Comparison of ENCODE assay signal across 20 cellular contexts in genomic region chr17:82219083-82219482, GRCh38. TPM values are rescaled to one million over a fixed set of nuclear protein-coding genes. Genes with fewer than 3 reads are reported as not detected.
A peak's percentile ranks its signal among the peaks of the same experiment; 100 is the strongest.
DNase-seq lines count a peak whose midpoint lies in the region; ATAC-seq, FAIRE-seq and TF ChIP-seq lines count a peak whose summit lies in the region.
"Had no signal": no experiment of that assay in that cellular context is flagged by ENCODE, and none has a peak within 500 bp of the region (broad histone marks: within the 10 kb centered on the region; RNA-seq: fewer than 3 reads in every experiment).

No MANE protein-coding gene starts in this region.

- H4K5ac ChIP-seq in H9 (ENCODE audit: insufficient read length, low read depth, low read length) (no peak overlapping the region), IMR-90 (ENCODE audit: low read depth, low read length) (peak overlapping the region; percentile 88)

- no peaks in the 10 kb centered on the region for H3K9me2 ChIP-seq in GM23248 (ENCODE audit: insufficient read depth)

- H3K23me2 ChIP-seq in H9 (ENCODE audit: insufficient read length, low read depth, low read length, poor library complexity, severe bottlenecking): no peaks in the 10 kb centered on the region

- H2AK5ac ChIP-seq in H9 (ENCODE audit: insufficient read length, low read length): no peak overlapping the region
- H2AK5ac ChIP-seq in IMR-90 (ENCODE audit: low read depth, low read length): peak overlapping the region; percentile 100

- no peaks in the 10 kb centered on the region; a peak in 1 of 7 replicates for H3K36me3 Mint-ChIP-seq in H9 (ENCODE audit: insufficient read depth in 1 of 3, low read depth in 3 of 3)
- H3K36me3 Mint-ChIP-seq: CD4-positive, alpha-beta memory T cell had no signal

- H4K8ac ChIP-seq in H9 (replicated peaks; ENCODE audit: insufficient read length, low read depth, low read length): no peak overlapping the region
- peak overlapping the region; percentile 73 to 98; a peak in 2 of 4 replicates for H4K8ac ChIP-seq in IMR-90 (ENCODE audit: low read depth in 2 of 2, low read length in 2 of 2)

- H2BK120ac ChIP-seq in H9 (ENCODE audit: low read depth, low read length, poor library complexity, severe bottlenecking): no peak overlapping the region
- peak overlapping the region; percentile 96 for H2BK120ac ChIP-seq in IMR-90 (ENCODE audit: low read depth, low read length)

- no peak overlapping the region for H3T11ph ChIP-seq in H9 (ENCODE audit: low read length)

- dilution Hi-C loops in IMR-90 (cut with HindIII; ENCODE audit: low sequenced_read_pairs, unreplicated experiment): no loop called here

- CTCF ChIA-PET in IMR-90 (lab: Yijun Ruan, JAX): no interaction called here

- H3K36me3 ChIP-seq in IMR-90 (ENCODE audit: control insufficient read depth, insufficient read depth, low read length) (no peaks in the 10 kb centered on the region), kidney (ENCODE audit: control insufficient read depth in 1 of 2, insufficient read depth in 2 of 2, low read length in 2 of 2) (no peaks in the 10 kb centered on the region), smooth muscle cell (ENCODE audit: low read depth) (no peaks in the 10 kb centered on the region), GM23248 (ENCODE audit: low read depth) (no peaks in the 10 kb centered on the region)
- H3K36me3 ChIP-seq: BE2C, HAP-1 had no signal

- peaks cover 33% of the 10 kb centered on the region for H3K9me1 ChIP-seq in IMR-90 (ENCODE audit: insufficient read depth, low read length)

- H3K14ac ChIP-seq in H9 (ENCODE audit: insufficient read depth, low read length): no peak overlapping the region
- peak overlapping the region; percentile 93 for H3K14ac ChIP-seq in IMR-90 (replicated peaks; ENCODE audit: low read depth, low read length)

- in situ Hi-C loops in IMR-90 (cut with MboI; ENCODE audit: low sequenced_read_pairs): no loop called here
- in situ Hi-C loops in GM23248 (cut with MboI): no loop called here

- no peak overlapping the region for H3K27ac Mint-ChIP-seq in H9

- H3K23ac ChIP-seq in H9 (ENCODE audit: insufficient read length, low read depth, low read length) (no peak overlapping the region), IMR-90 (ENCODE audit: low read depth, low read length) (no peak overlapping the region)

- intact Hi-C loops in IMR-90 (cut with micrococcal nuclease) (no loop called here), kidney (cut with DNase I) (no loop called here)

- H3K79me1 ChIP-seq in H9 (ENCODE audit: insufficient read depth, low read depth, low read length, poor library complexity, severe bottlenecking): no peaks in the 10 kb centered on the region
- peaks cover 18 to 70% of the 10 kb centered on the region in 2 experiments; a peak in 3 of 4 replicates for H3K79me1 ChIP-seq in IMR-90 (ENCODE audit: low read depth in 1 of 2, low read length in 2 of 2)

- no peaks in the 10 kb centered on the region for H3K79me2 ChIP-seq in H9 (ENCODE audit: insufficient read depth, low read length)
- peaks cover 11% of the 10 kb centered on the region for H3K79me2 ChIP-seq in smooth muscle cell (ENCODE audit: low read depth)
- H3K79me2 ChIP-seq in GM23248 (ENCODE audit: insufficient read depth): peaks cover 3% of the 10 kb centered on the region; the same call in 1 of the 2 replicates

- no peak for TF ChIP-seq RAD21 in IMR-90 (IDR thresholded peaks at IDR 0.05; ENCODE audit: low read length)

- H3K27ac ChIP-seq in H9 (ENCODE audit: insufficient read length, low read depth, low read length) (no peak overlapping the region), IMR-90 (ENCODE audit: insufficient read depth, low read length) (peak overlapping the region; percentile 87), kidney (ENCODE audit: low read depth in 2 of 2, low read length in 2 of 2) (no peak overlapping the region), smooth muscle cell (ENCODE audit: low read depth) (no peak overlapping the region), GM23248 (no peak overlapping the region)

- H3K4me3 ChIP-seq in IMR-90 (ENCODE audit: insufficient read depth, low read depth, low read length): no peak overlapping the region
- H3K4me3 ChIP-seq in kidney (ENCODE audit: low read length in 2 of 2): no peak overlapping the region
- no peak overlapping the region for H3K4me3 ChIP-seq in smooth muscle cell
- no peak overlapping the region for H3K4me3 ChIP-seq in GM23248
- H3K4me3 ChIP-seq: HAP-1 had no signal

- no peaks in the 10 kb centered on the region; the same call in 1 of the 2 replicates for H3K27me3 ChIP-seq in H9 (ENCODE audit: insufficient read depth, low read length)
- H3K27me3 ChIP-seq in IMR-90 (ENCODE audit: control insufficient read depth, insufficient read depth, low read length): no peaks in the 10 kb centered on the region
- H3K27me3 ChIP-seq in smooth muscle cell (ENCODE audit: low read depth): no peaks in the 10 kb centered on the region
- no peaks in the 10 kb centered on the region for H3K27me3 ChIP-seq in GM23248 (replicated peaks; ENCODE audit: insufficient read depth)
- H3K27me3 ChIP-seq: BE2C had no signal

- no peak overlapping the region for H2BK15ac ChIP-seq in H9 (ENCODE audit: low read depth, low read length)
- H2BK15ac ChIP-seq in IMR-90 (ENCODE audit: low read depth, low read length): peak overlapping the region; percentile 99

- H3K18ac ChIP-seq in H9 (ENCODE audit: insufficient read length, low read depth, low read length) (no peak overlapping the region), IMR-90 (ENCODE audit: low read depth, low read length) (peak overlapping the region; percentile 3; the same call in 1 of the 2 replicates)

- H3F3A ChIP-seq in smooth muscle cell (ENCODE audit: low read depth) (peaks cover 8% of the 10 kb centered on the region), GM23248 (ENCODE audit: insufficient read depth) (peaks cover 6% of the 10 kb centered on the region; the same call in 1 of the 2 replicates)

- H3K56ac ChIP-seq in H9 (ENCODE audit: insufficient read length, low read depth, low read length) (no peak overlapping the region), IMR-90 (ENCODE audit: extremely low read depth, insufficient read depth, low read length) (no peak overlapping the region)

- no peaks in the 10 kb centered on the region for H4K20me1 ChIP-seq in H9 (ENCODE audit: control insufficient read depth, insufficient read depth, insufficient read length)
- H4K20me1 ChIP-seq in IMR-90 (ENCODE audit: insufficient read depth, low read length): no peaks in the 10 kb centered on the region
- H4K20me1 ChIP-seq in smooth muscle cell (ENCODE audit: low read depth): no peaks in the 10 kb centered on the region
- H4K20me1 ChIP-seq in GM23248 (ENCODE audit: insufficient read depth): no peaks in the 10 kb centered on the region

- POLR2A ChIA-PET in IMR-90 (lab: Charles Lee; ENCODE audit: unreplicated experiment): interaction anchor here (0.6 to 2.2 kb wide), 2 partner anchors 10 to 128 kb away, joined by 5 read pairs; partner anchors contain the start of gene SLC16A3

- WGBS in H9 (ENCODE audit: extremely low coverage, insufficient read length, low lambda C conversion rate): no CpG with 5 or more reads among the region's 7 CpGs
- 82% methylated on average over 2 of the region's 7 CpGs; no CpG with 5 or more reads in 1 of the 2 experiments for WGBS in IMR-90 (ENCODE audit: extremely low coverage in 2 of 2, insufficient read length in 1 of 2), 2 experiments
- 100% methylated on average over 5 of the region's 7 CpGs for WGBS in smooth muscle cell (ENCODE audit: low lambda C conversion rate)
- WGBS in GM23248 (ENCODE audit: low coverage in 1 of 2, low lambda C conversion rate in 2 of 2, missing lambda C conversion rate in 2 of 2), 2 experiments: 89 to 95% methylated on average over 4 to 7 of the region's 7 CpGs

- no peak overlapping the region for H2AFZ ChIP-seq in H9 (ENCODE audit: low read length)
- peak overlapping the region; percentile 0 for H2AFZ ChIP-seq in IMR-90 (replicated peaks; ENCODE audit: low read length, poor library complexity)
- H2AFZ ChIP-seq in smooth muscle cell (ENCODE audit: low read depth): no peak overlapping the region
- no peak overlapping the region for H2AFZ ChIP-seq in GM23248

- H3K9me3 ChIP-seq in H9 (ENCODE audit: control insufficient read depth, low read depth, low read length) (no peaks in the 10 kb centered on the region), IMR-90 (ENCODE audit: control insufficient read depth, insufficient read depth, low read length) (no peaks in the 10 kb centered on the region), kidney (ENCODE audit: control insufficient read depth in 1 of 2, low read length in 2 of 2) (no peaks in the 10 kb centered on the region), smooth muscle cell (replicated peaks; ENCODE audit: low read depth) (no peaks in the 10 kb centered on the region), GM23248 (ENCODE audit: low read depth) (no peaks in the 10 kb centered on the region)
- H3K9me3 ChIP-seq: BE2C, HAP-1 had no signal

- H3K4ac ChIP-seq in H9 (ENCODE audit: low read depth, low read length): no peak overlapping the region
- H3K4ac ChIP-seq in IMR-90 (ENCODE audit: low read depth, low read length): peak overlapping the region; percentile 98

- no TSS peak for BruUV-seq in IMR-90 (replicated peaks; lab: Mats Ljungman, UMichigan)

- H3K9me3 Mint-ChIP-seq in H9: peaks cover 0 to 3% of the 10 kb centered on the region in 2 experiments; a peak in 1 of 5 replicates
- H3K9me3 Mint-ChIP-seq: CD4-positive, alpha-beta memory T cell had no signal

- TF ChIP-seq CTCF in H9 (conservative IDR thresholded peaks at IDR 0.05) (no peak), IMR-90 (conservative IDR thresholded peaks at IDR 0.05; ENCODE audit: low read depth, low read length) (no peak), kidney (IDR thresholded peaks at IDR 0.05; ENCODE audit: borderline replicate concordance, extremely low read depth, insufficient read depth) (no peak), smooth muscle cell (IDR thresholded peaks at IDR 0.05; ENCODE audit: borderline replicate concordance, insufficient read depth, poor library complexity, severe bottlenecking) (no peak)

- no peak overlapping the region for H3K9ac ChIP-seq in H9 (ENCODE audit: extremely low read depth, insufficient read length, low read length)
- H3K9ac ChIP-seq in IMR-90 (ENCODE audit: low read depth, low read length): no peak overlapping the region
- H3K9ac ChIP-seq in kidney (ENCODE audit: low read length in 2 of 2): no peak overlapping the region
- H3K9ac ChIP-seq in smooth muscle cell (ENCODE audit: low read depth): no peak overlapping the region
- no peak overlapping the region for H3K9ac ChIP-seq in GM23248

- peaks cover 43% of the 10 kb centered on the region for H3K27me3 Mint-ChIP-seq in H9 (ENCODE audit: low read depth)
- H3K27me3 Mint-ChIP-seq: CD4-positive, alpha-beta memory T cell had no signal

- H3K4me2 ChIP-seq in H9 (ENCODE audit: insufficient read depth, insufficient read length, low read length) (no peak overlapping the region), IMR-90 (ENCODE audit: low read depth, low read length) (no peak overlapping the region), smooth muscle cell (peak overlapping the region; percentile 22), GM23248 (ENCODE audit: unreplicated experiment) (no peak overlapping the region)

- TF ChIP-seq POLR2A in IMR-90 (IDR thresholded peaks at IDR 0.05; ENCODE audit: low read depth, low read length): no peak
- no peak for TF ChIP-seq POLR2A in H54 (IDR thresholded peaks at IDR 0.05; ENCODE audit: low read depth, low read length)

- H3K4me1 Mint-ChIP-seq in H9: no peaks in the 10 kb centered on the region

- H2BK12ac ChIP-seq in H9 (ENCODE audit: insufficient read length, low read depth, low read length): no peak overlapping the region

- DNase-seq in H9 (peak; percentile 31), IMR-90 (no peak), kidney (peak; percentile 71), smooth muscle cell (lab: John Stamatoyannopoulos, UW; ENCODE audit: unreplicated experiment) (no peak), GM23248 (no peak), H54 (ENCODE audit: insufficient read length, low spot score) (no peak)
- DNase-seq in stimulated activated CD8-positive, alpha-beta memory T cell treated with anti-CD3 and anti-CD28 coated beads, Interleukin-4, amount 100 ng/mL, for 48 hours: no peak
- DNase-seq: BE2C; Calu3; CD4-positive, alpha-beta memory T cell; DMS53; KG1; NCI-H1092; NCI-H146; NCI-H2081; NCI-H510A treated with DMSO at 0.1 percent for 48 hours; NCI-H82; PC-3 had no signal

- FAIRE-seq in kidney (lab: Jason Lieb, UNC): no peak
- FAIRE-seq in H54 (lab: Jason Lieb, UNC): no peak
- FAIRE-seq: GM19239 had no signal

- no peak for ATAC-seq in IMR-90 (ENCODE audit: low read depth)
- ATAC-seq: PC-3 had no signal

- H2BK5ac ChIP-seq in H9 (ENCODE audit: insufficient read length, low read length) (no peak overlapping the region), IMR-90 (ENCODE audit: low read depth, low read length, poor library complexity, severe bottlenecking) (peak overlapping the region; percentile 91)

- H2AK9ac ChIP-seq in IMR-90 (replicated peaks; ENCODE audit: low read depth, low read length, poor library complexity): peak overlapping the region; percentile 98

- H3K4me1 ChIP-seq in H9 (ENCODE audit: insufficient read depth, low read length) (no peaks in the 10 kb centered on the region), IMR-90 (ENCODE audit: control insufficient read depth, insufficient read depth, low read length) (peaks cover 41% of the 10 kb centered on the region), kidney (ENCODE audit: control insufficient read depth in 1 of 2, insufficient read depth in 1 of 2, low read depth in 1 of 2, low read length in 2 of 2) (peaks cover 5 to 23% of the 10 kb centered on the region in 2 donors), smooth muscle cell (ENCODE audit: low read depth) (peaks cover 13% of the 10 kb centered on the region), GM23248 (ENCODE audit: insufficient read depth) (peaks cover 33% of the 10 kb centered on the region)
- H3K4me1 ChIP-seq: HAP-1 had no signal

- H4K91ac ChIP-seq in H9 (ENCODE audit: insufficient read length, low read depth, low read length): no peak overlapping the region
- H4K91ac ChIP-seq in IMR-90 (ENCODE audit: insufficient read depth, low read depth, low read length): peak overlapping the region; percentile 98

- no peak overlapping the region for H3K4me3 Mint-ChIP-seq in H9
- H3K4me3 Mint-ChIP-seq: CD4-positive, alpha-beta memory T cell had no signal

- no peak overlapping the region for H2BK20ac ChIP-seq in H9 (ENCODE audit: low read depth, low read length, poor library complexity, severe bottlenecking)
- H2BK20ac ChIP-seq in IMR-90 (ENCODE audit: low read depth, low read length): peak overlapping the region; percentile 99

RNA-seq across cellular contexts. Expression of gene CCDC57, which starts 6.4 kb away (rescaled TPM):
- total RNA-seq in H9 (2021) (11.0 and 14.6 TPM in 2 replicates), IMR-90 (2012; rRNA removed) (6.9 and 7.3 TPM in 2 replicates), kidney (79.4 TPM), smooth muscle cell (11.4 and 18.3 TPM in 2 replicates)
- polyA plus RNA-seq in IMR-90 (2012; rRNA removed) (31.3 and 32.4 TPM in 2 replicates), kidney (ENCODE audit: insufficient read depth, low read depth, low replicate concordance) (46.7 TPM), smooth muscle cell (23.1 and 34.6 TPM in 2 replicates), GM23248 (2016; fragmentation: Nextera tagmentation; extraction: Ambion mirVana) (6.2 and 10.6 TPM in 2 replicates)
- 5.1 and 6.2 TPM in 2 replicates for polyA plus RNA-seq in IMR-90 (2012; cell fraction: cytosol; rRNA removed)
- polyA plus RNA-seq in IMR-90 (2012; cell fraction: nucleus; rRNA removed; ENCODE audit: low replicate concordance): 259 and 322 TPM in 2 replicates
- total RNA-seq in GM23248 (2014; rRNA removed; shearing (Covaris generic)): 12.3 and 15.3 TPM in 2 replicates

RNA-seq across cellular contexts. Expression of gene SLC16A3, which starts 9.8 kb away (rescaled TPM):
- 26.0 and 28.4 TPM in 2 replicates for total RNA-seq in H9 (2021)
- 49.1 and 49.7 TPM in 2 replicates for total RNA-seq in IMR-90 (2012; rRNA removed)
- 181 and 204 TPM in 2 replicates for polyA plus RNA-seq in IMR-90 (2012; rRNA removed)
- polyA plus RNA-seq in IMR-90 (2012; cell fraction: cytosol; rRNA removed): 128 and 499 TPM in 2 replicates
- 77.3 and 325 TPM in 2 replicates for polyA plus RNA-seq in IMR-90 (2012; cell fraction: nucleus; rRNA removed; ENCODE audit: low replicate concordance)
- 85.7 TPM for total RNA-seq in kidney
- 28.8 TPM for polyA plus RNA-seq in kidney (ENCODE audit: insufficient read depth, low read depth, low replicate concordance)
- 151 and 180 TPM in 2 replicates for total RNA-seq in smooth muscle cell
- 83.3 and 96.1 TPM in 2 replicates for polyA plus RNA-seq in smooth muscle cell
- 550 and 595 TPM in 2 replicates for total RNA-seq in GM23248 (2014; rRNA removed; shearing (Covaris generic))
- polyA plus RNA-seq in GM23248 (2016; fragmentation: Nextera tagmentation; extraction: Ambion mirVana): 95.5 and 97.7 TPM in 2 replicates

RNA-seq across cellular contexts. Expression of gene CSNK1D, which starts 54.4 kb away (rescaled TPM):
- total RNA-seq in H9 (2021) (137 and 144 TPM in 2 replicates), IMR-90 (2012; rRNA removed) (38.3 and 47.1 TPM in 2 replicates), kidney (160 TPM), smooth muscle cell (51.6 and 75.3 TPM in 2 replicates)
- polyA plus RNA-seq in IMR-90 (2012; rRNA removed) (144 and 186 TPM in 2 replicates), kidney (ENCODE audit: insufficient read depth, low read depth, low replicate concordance) (69.7 TPM), smooth muscle cell (135 and 172 TPM in 2 replicates), GM23248 (2016; fragmentation: Nextera tagmentation; extraction: Ambion mirVana) (102 and 114 TPM in 2 replicates)
- polyA plus RNA-seq in IMR-90 (2012; cell fraction: cytosol; rRNA removed): 131 and 159 TPM in 2 replicates
- 373 and 817 TPM in 2 replicates for polyA plus RNA-seq in IMR-90 (2012; cell fraction: nucleus; rRNA removed; ENCODE audit: low replicate concordance)
- total RNA-seq in GM23248 (2014; rRNA removed; shearing (Covaris generic)): 24.5 and 35.1 TPM in 2 replicates

Comparison
In these comparisons a context has a peak if more than half of its experiments do, and no peak if none do; other contexts are left out.
1. DNase-seq: peak in H9 (single experiment) and kidney (single experiment); none in IMR-90 (single experiment), smooth muscle cell (single experiment), GM23248 (single experiment), H54 (single experiment) and stimulated activated CD8-positive, alpha-beta memory T cell treated with anti-CD3 and anti-CD28 coated beads, Interleukin-4, amount 100 ng/mL, for 48 hours (single experiment).